ENCODE assay signal across 12 cellular contexts in genomic region chr10:5898163-5898562, GRCh38. TPM values are rescaled to one million over a fixed set of nuclear protein-coding genes. Genes with fewer than 3 reads are reported as not detected.
DNase-seq lines count a peak whose midpoint lies in the region; ATAC-seq, FAIRE-seq and TF ChIP-seq lines count a peak whose summit lies in the region.
"Had no signal": no experiment of that assay in that cellular context is flagged by ENCODE, and none has a peak within 500 bp of the region (broad histone marks: within the 10 kb centered on the region; RNA-seq: fewer than 3 reads in every experiment).

No MANE protein-coding gene starts in this region.

- DNase-seq in HepG2 (ENCODE audit: low spot score) = no peak
- no peak for DNase-seq in right lobe of liver
- DNase-seq in T-helper 17 cell = no peak
- DNase-seq in trophoblast cell = no peak
- no peak for DNase-seq in GM12891 (ENCODE audit: insufficient read length, low spot score)
- DNase-seq: DMS53, GF-D8 had no signal

- TF ChIP-seq RAD21 in HepG2 (CRISPR knock-in tag; IDR thresholded peaks at IDR 0.05) = no peak

- over 99% methylated on average over 7 of the region's 7 CpGs for WGBS in HepG2 (ENCODE audit: low lambda C conversion rate)
- 100% methylated on average over 6 of the region's 7 CpGs for WGBS in right lobe of liver (ENCODE audit: insufficient coverage, low coverage, low lambda C conversion rate, missing lambda C conversion rate)
- no CpG with 5 or more reads among the region's 7 CpGs for WGBS in trophoblast cell (ENCODE audit: extremely low coverage, insufficient coverage, insufficient read length)

- H3K4me1 Mint-ChIP-seq in T-helper 17 cell = peaks cover 25% of the 10 kb centered on the region

- BruUV-seq in HepG2 (replicated peaks; lab: Mats Ljungman, UMichigan) = no TSS peak

- no peak overlapping the region for H3K14ac ChIP-seq in trophoblast cell (ENCODE audit: low read length)

- H3K79me2 ChIP-seq in HepG2 (ENCODE audit: insufficient read depth, low read length) (peaks cover 22% of the 10 kb centered on the region), trophoblast cell (ENCODE audit: control insufficient read depth, insufficient read depth, low read length, poor library complexity) (peaks cover 4% of the 10 kb centered on the region)

- H3K4me2 ChIP-seq in HepG2 (ENCODE audit: low read depth, low read length) (no peak overlapping the region), trophoblast cell (ENCODE audit: low read length) (no peak overlapping the region)
- H3K4me2 ChIP-seq: A549 had no signal

- no peak overlapping the region for H2BK12ac ChIP-seq in trophoblast cell (ENCODE audit: low read length)

- no peak overlapping the region for H2AK5ac ChIP-seq in trophoblast cell (ENCODE audit: low read length)

- H3K9me3 ChIP-seq in HepG2 (ENCODE audit: low read length) (no peaks in the 10 kb centered on the region), right lobe of liver (no peaks in the 10 kb centered on the region), T-helper 17 cell (ENCODE audit: control insufficient read depth, low read length, poor library complexity, severe bottlenecking) (no peaks in the 10 kb centered on the region), trophoblast cell (ENCODE audit: insufficient read depth, low read depth, low read length) (peaks cover 2% of the 10 kb centered on the region)
- H3K9me3 ChIP-seq: A549, HAP-1 had no signal

- H2AFZ ChIP-seq in HepG2 (ENCODE audit: low read length) = no peak overlapping the region
- H2AFZ ChIP-seq in trophoblast cell (ENCODE audit: insufficient read depth, low read length, poor library complexity) = no peak overlapping the region

- CTCF ChIA-PET in HepG2 (lab: Yijun Ruan, JAX; ENCODE audit: low intra/inter-chr PET ratio, low total read pairs) = no interaction called here

- H3K23ac ChIP-seq in trophoblast cell (ENCODE audit: low read length) = no peak overlapping the region

- no peak overlapping the region for H4K12ac ChIP-seq in trophoblast cell (ENCODE audit: low read depth, low read length)

- no peak for TF ChIP-seq CTCF in HepG2 (CRISPR knock-in tag; IDR thresholded peaks at IDR 0.05)
- no peak for TF ChIP-seq CTCF in right lobe of liver (IDR thresholded peaks at IDR 0.05)

- H3K4ac ChIP-seq in trophoblast cell (ENCODE audit: low read depth, low read length) = no peak overlapping the region

- in situ Hi-C loops in HepG2 (cut with HindIII; ENCODE audit: extremely low pct_ligation_motif_present, low pct_unique_long_range_greater_than_20kb) = no loop called here

- H3K4me1 ChIP-seq in HepG2 (ENCODE audit: insufficient read depth, low read length) (0 out of 2 replicates have a peak, but pooled peaks cover 3% of the 10 kb centered on the region), right lobe of liver (peaks cover 0 to 5% (median 0%) of the 10 kb centered on the region in 4 donors), trophoblast cell (ENCODE audit: control insufficient read depth in 1 of 2, insufficient read depth in 2 of 2, low read length in 2 of 2) (no peaks in the 10 kb centered on the region)
- H3K4me1 ChIP-seq: A549, HAP-1 had no signal

- H4K20me1 ChIP-seq in HepG2 (ENCODE audit: insufficient read depth, low read length) = no peaks in the 10 kb centered on the region

- H3K27ac ChIP-seq in HepG2 (ENCODE audit: extremely low read length, insufficient read depth, low read length) = no peak overlapping the region
- H3K27ac ChIP-seq in right lobe of liver = no peak overlapping the region
- no peak overlapping the region for H3K27ac ChIP-seq in trophoblast cell (ENCODE audit: low read depth, low read length)
- H3K27ac ChIP-seq: A549 had no signal

- H3K27me3 ChIP-seq in HepG2 (ENCODE audit: control insufficient read depth in 1 of 2, insufficient read depth in 2 of 2, low read length in 2 of 2) (no peaks in the 10 kb centered on the region), right lobe of liver (no peaks in the 10 kb centered on the region), trophoblast cell (ENCODE audit: insufficient read depth, low read length) (no peaks in the 10 kb centered on the region)

- ATAC-seq in HepG2 (no peak), right lobe of liver (no peak), T-helper 17 cell (no peak), HG03025 (IDR thresholded peaks at IDR 0.05; ENCODE audit: low FRiP score, unreplicated experiment) (no peak)
- ATAC-seq: A549 had no signal

- TF ChIP-seq EP300 in HepG2 (IDR thresholded peaks at IDR 0.05; ENCODE audit: low read depth in 2 of 2, low read length in 2 of 2) (no peak), HepG2 (CRISPR knock-in tag; IDR thresholded peaks at IDR 0.05; ENCODE audit: borderline replicate concordance) (no peak)

- H3K27me3 Mint-ChIP-seq in T-helper 17 cell = no peaks in the 10 kb centered on the region

- H3K36me3 ChIP-seq in HepG2 (replicated peaks in 1 of 2; ENCODE audit: control insufficient read depth in 1 of 2, insufficient read depth in 2 of 2, low read length in 2 of 2) = peaks cover 8 to 20% of the 10 kb centered on the region in 2 experiments
- peaks cover 0 to 25% (median 4%) of the 10 kb centered on the region in 4 donors for H3K36me3 ChIP-seq in right lobe of liver
- H3K36me3 ChIP-seq in trophoblast cell (ENCODE audit: control insufficient read depth in 1 of 2, insufficient read depth in 2 of 2, low read length in 2 of 2) = peaks cover 20 to 24% of the 10 kb centered on the region in 2 experiments

- FAIRE-seq in HepG2 (lab: Jason Lieb, UNC) (no peak), GM12891 (lab: Jason Lieb, UNC) (no peak)
- FAIRE-seq: A549, H1, HTR-8/SVneo had no signal

- peaks cover 2% of the 10 kb centered on the region for H3K36me3 Mint-ChIP-seq in T-helper 17 cell (ENCODE audit: low read depth)

- H3K27ac Mint-ChIP-seq in T-helper 17 cell = peak overlapping the region; percentile 0

- no peak overlapping the region for H3K4me3 Mint-ChIP-seq in T-helper 17 cell

- TF ChIP-seq POLR2A in HepG2 (IDR thresholded peaks at IDR 0.05; ENCODE audit: insufficient read depth in 1 of 2, low read depth in 2 of 2, low read length in 2 of 2) (no peak), right lobe of liver (IDR thresholded peaks at IDR 0.05) (no peak), GM12891 (IDR thresholded peaks at IDR 0.05; ENCODE audit: low read depth, low read length) (no peak)

- H3K79me1 ChIP-seq in trophoblast cell (ENCODE audit: low read length) = no peaks in the 10 kb centered on the region

- H2BK120ac ChIP-seq in trophoblast cell (ENCODE audit: insufficient read depth, low read length, poor library complexity) = no peak overlapping the region

- H3K9ac ChIP-seq in HepG2 (ENCODE audit: insufficient read depth, low read depth, low read length) (no peak overlapping the region), trophoblast cell (ENCODE audit: low read length) (no peak overlapping the region)

- H3K4me3 ChIP-seq in HepG2 (replicated peaks in 1 of 3; ENCODE audit: insufficient read depth in 1 of 3, low read depth in 2 of 3, low read length in 3 of 3) (no peak overlapping the region), right lobe of liver (no peak overlapping the region), trophoblast cell (ENCODE audit: low read depth, low read length) (no peak overlapping the region)
- H3K4me3 ChIP-seq: A549, HAP-1 had no signal

- no peak overlapping the region for H4K91ac ChIP-seq in trophoblast cell (ENCODE audit: low read depth, low read length)

- H2BK5ac ChIP-seq in trophoblast cell (ENCODE audit: low read depth, low read length, poor library complexity) = no peak overlapping the region

- intact Hi-C loops in HepG2 (cut with micrococcal nuclease; ENCODE audit: unreplicated experiment) = no loop called here
- intact Hi-C loops in right lobe of liver (cut with DNase I) = no loop called here

- POLR2A ChIA-PET in HepG2 (lab: Yijun Ruan, JAX) = interaction anchor here (1.3 kb wide), 1 partner anchor 8 kb away, joined by 3 read pairs; the partner anchor contains the start of genes ANKRD16 and FBH1

- peak overlapping the region; percentile 34 for H3K18ac ChIP-seq in trophoblast cell (ENCODE audit: low read length)

- no peak overlapping the region for H4K8ac ChIP-seq in trophoblast cell (ENCODE audit: low read depth, low read length)

RNA-seq across cellular contexts. Expression of gene FBH1, which starts 8.1 kb away (rescaled TPM):
- total RNA-seq in HepG2 (2016; rRNA removed; fragmentation: Illumina TruSeq; extraction: Trizol) = 53.3 and 60.3 TPM in 2 replicates
- total RNA-seq in HepG2 (2016; cell fraction: cytosol; rRNA removed; fragmentation: Illumina TruSeq; extraction: Trizol; ENCODE audit: low read depth) = 46.8 and 53.6 TPM in 2 replicates
- 47.5 and 61.3 TPM in 2 replicates for total RNA-seq in HepG2 (2016; cell fraction: insoluble cytoplasmic fraction; rRNA removed; fragmentation: Illumina TruSeq; extraction: Trizol)
- 86.2 and 93.4 TPM in 2 replicates for total RNA-seq in HepG2 (2016; cell fraction: membrane; rRNA removed; fragmentation: Illumina TruSeq; extraction: Trizol)
- 56.0 and 63.9 TPM in 2 replicates for total RNA-seq in HepG2 (2016; cell fraction: nucleus; rRNA removed; fragmentation: Illumina TruSeq; extraction: Trizol)
- 48.8 and 51.3 TPM in 2 replicates for polyA plus RNA-seq in HepG2 (2011; rRNA removed)
- 37.9 and 38.9 TPM in 2 replicates for polyA plus RNA-seq in HepG2 (2011; cell fraction: cytosol; rRNA removed)
- polyA plus RNA-seq in HepG2 (2011; cell fraction: nucleus; rRNA removed) = 102 and 103 TPM in 2 replicates
- polyA plus RNA-seq in HepG2 (2012) = 25.8 and 31.0 TPM in 2 replicates
- polyA plus RNA-seq in HepG2 (2016; cell fraction: cytosol; fragmentation: Illumina TruSeq; extraction: Trizol; ENCODE audit: low read depth) = 25.2 and 27.2 TPM in 2 replicates
- 42.1 and 54.3 TPM in 2 replicates for polyA plus RNA-seq in HepG2 (2016; cell fraction: insoluble cytoplasmic fraction; fragmentation: Illumina TruSeq; extraction: Trizol; ENCODE audit: low read depth)
- 51.3 and 57.7 TPM in 2 replicates for polyA plus RNA-seq in HepG2 (2016; cell fraction: membrane; fragmentation: Illumina TruSeq; extraction: Trizol; ENCODE audit: low read depth)
- polyA plus RNA-seq in HepG2 (2016; cell fraction: nucleus; fragmentation: Illumina TruSeq; extraction: Trizol; ENCODE audit: insufficient read depth, low read depth) = 100 and 105 TPM in 2 replicates
- polyA minus RNA-seq in HepG2 (2011; rRNA and poly(A)+ RNA removed; ENCODE audit: low replicate concordance) = 111 and 138 TPM in 2 replicates
- 31.6 and 35.3 TPM in 2 replicates for polyA minus RNA-seq in HepG2 (2011; cell fraction: cytosol; rRNA and poly(A)+ RNA removed)
- polyA minus RNA-seq in HepG2 (2011; cell fraction: nucleus; rRNA and poly(A)+ RNA removed) = 71.1 and 80.8 TPM in 2 replicates
- 10 to 100 TPM; 30.8 to 38.6 (median 35.8) TPM for total RNA-seq in right lobe of liver
- 10 to 100 TPM; 51.6 to 69.0 TPM for total RNA-seq in T-helper 17 cell
- 31.5 and 32.0 TPM in 2 replicates for polyA plus RNA-seq in trophoblast cell (2013)
- 33.5 TPM for polyA plus RNA-seq in GM12891 (2012; ENCODE audit: low read depth, missing spikeins)

RNA-seq across cellular contexts. Expression of gene ANKRD16, which starts 8.5 kb away (rescaled TPM):
- total RNA-seq in HepG2 (2016; rRNA removed; fragmentation: Illumina TruSeq; extraction: Trizol) (5.4 and 8.0 TPM in 2 replicates), right lobe of liver (1 to 10 TPM; 1.8 to 6.1 (median 4.1) TPM), T-helper 17 cell (1 to 10 TPM; 3.2 to 4.0 TPM)
- total RNA-seq in HepG2 (2016; cell fraction: cytosol; rRNA removed; fragmentation: Illumina TruSeq; extraction: Trizol; ENCODE audit: low read depth) = 1.9 and 2.7 TPM in 2 replicates
- 6.3 and 7.1 TPM in 2 replicates for total RNA-seq in HepG2 (2016; cell fraction: insoluble cytoplasmic fraction; rRNA removed; fragmentation: Illumina TruSeq; extraction: Trizol)
- 3.9 and 4.7 TPM in 2 replicates for total RNA-seq in HepG2 (2016; cell fraction: membrane; rRNA removed; fragmentation: Illumina TruSeq; extraction: Trizol)
- 7.7 and 9.0 TPM in 2 replicates for total RNA-seq in HepG2 (2016; cell fraction: nucleus; rRNA removed; fragmentation: Illumina TruSeq; extraction: Trizol)
- polyA plus RNA-seq in HepG2 (2011; rRNA removed) = 11.2 and 11.4 TPM in 2 replicates
- 6.7 and 8.3 TPM in 2 replicates for polyA plus RNA-seq in HepG2 (2011; cell fraction: cytosol; rRNA removed)
- polyA plus RNA-seq in HepG2 (2011; cell fraction: nucleus; rRNA removed) = 16.0 and 18.1 TPM in 2 replicates
- polyA plus RNA-seq in HepG2 (2012) = 4.1 and 4.2 TPM in 2 replicates
- polyA plus RNA-seq in HepG2 (2016; cell fraction: cytosol; fragmentation: Illumina TruSeq; extraction: Trizol; ENCODE audit: low read depth) = 2.1 and 2.4 TPM in 2 replicates
- polyA plus RNA-seq in HepG2 (2016; cell fraction: insoluble cytoplasmic fraction; fragmentation: Illumina TruSeq; extraction: Trizol; ENCODE audit: low read depth) = 6.3 and 7.9 TPM in 2 replicates
- polyA plus RNA-seq in HepG2 (2016; cell fraction: membrane; fragmentation: Illumina TruSeq; extraction: Trizol; ENCODE audit: low read depth) = 3.7 and 4.2 TPM in 2 replicates
- polyA plus RNA-seq in HepG2 (2016; cell fraction: nucleus; fragmentation: Illumina TruSeq; extraction: Trizol; ENCODE audit: insufficient read depth, low read depth) = 11.7 and 12.7 TPM in 2 replicates
- polyA minus RNA-seq in HepG2 (2011; rRNA and poly(A)+ RNA removed; ENCODE audit: low replicate concordance) = 33.4 and 63.2 TPM in 2 replicates
- 4.2 and 6.3 TPM in 2 replicates for polyA minus RNA-seq in HepG2 (2011; cell fraction: cytosol; rRNA and poly(A)+ RNA removed)
- polyA minus RNA-seq in HepG2 (2011; cell fraction: nucleus; rRNA and poly(A)+ RNA removed) = 25.5 and 26.4 TPM in 2 replicates
- 2.2 and 2.3 TPM in 2 replicates for polyA plus RNA-seq in trophoblast cell (2013)
- 5.1 TPM for polyA plus RNA-seq in GM12891 (2012; ENCODE audit: low read depth, missing spikeins)
